ENCODE assay signal across 8 cellular contexts in the genomic region with DNA sequence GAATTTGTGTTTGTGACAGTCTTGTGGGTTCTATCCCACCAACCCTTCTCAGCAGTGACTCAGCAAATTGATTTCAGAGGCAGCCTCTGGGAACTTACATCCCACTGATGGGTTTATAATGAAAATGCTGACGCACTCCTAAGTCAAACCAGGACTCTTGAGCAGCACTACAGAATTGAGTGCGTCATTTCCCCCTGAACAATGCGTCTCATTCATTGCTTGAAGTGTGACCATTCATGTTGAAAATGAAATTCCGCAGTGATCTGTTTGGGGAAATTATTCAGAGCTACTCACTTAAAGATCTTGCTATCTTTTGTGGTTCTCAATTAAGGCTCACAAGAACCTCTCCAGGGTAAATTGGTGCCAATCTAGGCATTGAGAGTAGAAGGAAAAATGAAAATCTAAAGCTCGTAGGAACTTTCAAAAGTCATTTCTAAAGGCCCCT.
DNase-seq lines count a peak whose midpoint lies in the region; ATAC-seq and TF ChIP-seq lines count a peak whose summit lies in the region.
"Had no signal": no experiment of that assay in that cellular context is flagged by ENCODE, and none has a peak within 500 bp of the region (broad histone marks: within the 10 kb centered on the region; RNA-seq: fewer than 3 reads in every experiment).

No MANE protein-coding gene starts in this region.

- H3F3A ChIP-seq in GM23338 (replicated peaks; ENCODE audit: low read depth): no peaks in the 10 kb centered on the region
- H3F3A ChIP-seq in neural cell (ENCODE audit: insufficient read depth, low read length, poor library complexity, severe bottlenecking): no peaks in the 10 kb centered on the region

- no peak for TF ChIP-seq RAD21 in neural cell (conservative IDR thresholded peaks at IDR 0.05)

- H2AFZ ChIP-seq in GM23338 (peak overlapping the region; percentile 74; the same call in 1 of the 2 replicates), neural cell (ENCODE audit: low read depth, low read length) (no peak overlapping the region)

- H3K9me2 ChIP-seq in GM23338 (ENCODE audit: insufficient read depth) (0 out of 2 replicates have a peak, but pooled peaks cover 7% of the 10 kb centered on the region), neural cell (ENCODE audit: insufficient read depth, low read length) (no peaks in the 10 kb centered on the region)

- H3K27me3 Mint-ChIP-seq in GM23338 (ENCODE audit: insufficient read depth, low read depth, poor library complexity): no peaks in the 10 kb centered on the region
- peaks cover 11% of the 10 kb centered on the region for H3K27me3 Mint-ChIP-seq in activated T-helper 2 cell treated with anti-CD3 and anti-CD28 coated beads, Interferon-gamma antibody, Interleukin-2, Interleukin-4, amounts not matched to agents 10 μg/mL and 5 μg/mL and 100 μg/mL, durations not matched to agents 14 hours and 24 hours and 36 hours (ENCODE audit: low read depth)

- H3K27ac ChIP-seq in GM23338 (ENCODE audit: low read depth): no peak overlapping the region
- H3K27ac ChIP-seq in neural cell (ENCODE audit: low read length): no peak overlapping the region
- H3K27ac ChIP-seq: gastroesophageal sphincter had no signal

- H3K4me2 ChIP-seq in GM23338 (no peak overlapping the region), neural cell (ENCODE audit: low read length) (no peak overlapping the region)

- no peaks in the 10 kb centered on the region for H3K27me3 ChIP-seq in GM23338 (ENCODE audit: insufficient read depth)
- no peaks in the 10 kb centered on the region for H3K27me3 ChIP-seq in neural cell (ENCODE audit: insufficient read depth, low read depth, low read length)
- H3K27me3 ChIP-seq: gastroesophageal sphincter had no signal

- ATAC-seq in GM18861 (IDR thresholded peaks at IDR 0.05; ENCODE audit: unreplicated experiment) (peak; percentile 97), GM23338 (no peak)
- ATAC-seq: gastroesophageal sphincter had no signal

- intact Hi-C loops in activated T-helper 2 cell treated with anti-CD3 and anti-CD28 coated beads, Interferon-gamma antibody, Interleukin-2, Interleukin-4, amounts not matched to agents 10 μg/mL and 5 μg/mL and 100 μg/mL, durations not matched to agents 14 hours and 24 hours and 36 hours (cut with micrococcal nuclease): loop anchor here (1.0 kb wide), 2 partner anchors 310 to 473 kb away; no protein-coding TSS in a partner anchor

- H3K9me3 Mint-ChIP-seq in GM23338: no peaks in the 10 kb centered on the region
- peaks cover 3% of the 10 kb centered on the region for H3K9me3 Mint-ChIP-seq in activated T-helper 2 cell treated with anti-CD3 and anti-CD28 coated beads, Interferon-gamma antibody, Interleukin-2, Interleukin-4, amounts not matched to agents 10 μg/mL and 5 μg/mL and 100 μg/mL, durations not matched to agents 14 hours and 24 hours and 36 hours

- H3K36me3 ChIP-seq in GM23338 (ENCODE audit: insufficient read depth) (no peaks in the 10 kb centered on the region), neural cell (ENCODE audit: insufficient read depth, low read length) (no peaks in the 10 kb centered on the region)
- H3K36me3 ChIP-seq: gastroesophageal sphincter had no signal

- peak overlapping the region; percentile 22; the same call in 1 of the 2 replicates for H3K27ac Mint-ChIP-seq in GM23338
- H3K27ac Mint-ChIP-seq in activated T-helper 2 cell treated with anti-CD3 and anti-CD28 coated beads, Interferon-gamma antibody, Interleukin-2, Interleukin-4, amounts not matched to agents 10 μg/mL and 5 μg/mL and 100 μg/mL, durations not matched to agents 14 hours and 24 hours and 36 hours: no peak overlapping the region

- H3K4me3 Mint-ChIP-seq in GM23338: no peak overlapping the region
- H3K4me3 Mint-ChIP-seq in activated T-helper 2 cell treated with anti-CD3 and anti-CD28 coated beads, Interferon-gamma antibody, Interleukin-2, Interleukin-4, amounts not matched to agents 10 μg/mL and 5 μg/mL and 100 μg/mL, durations not matched to agents 14 hours and 24 hours and 36 hours (ENCODE audit: low read depth): no peak overlapping the region

- no peak for TF ChIP-seq CTCF in GM23338 (conservative IDR thresholded peaks at IDR 0.05; ENCODE audit: low read depth in 2 of 2)
- TF ChIP-seq CTCF in neural cell (IDR thresholded peaks at IDR 0.05; ENCODE audit: poor library complexity, severe bottlenecking): no peak

- peak; percentile 2 for DNase-seq in GM23338 (ENCODE audit: low spot score)
- peak; percentile 79 for DNase-seq in NCI-H2107 treated with DMSO at 0.1 percent for 48 hours (lab: John Stamatoyannopoulos, UW; ENCODE audit: unreplicated experiment)
- no peak for DNase-seq in activated T-helper 2 cell treated with anti-CD3 and anti-CD28 coated beads, Interferon-gamma antibody, Interleukin-2, Interleukin-4, amounts not matched to agents 10 μg/mL and 5 μg/mL and 100 μg/mL, durations not matched to agents 14 hours and 24 hours and 36 hours (ENCODE audit: low spot score)
- DNase-seq in AG08395 (ENCODE audit: low spot score): no peak
- no peak for DNase-seq in pons (ENCODE audit: low spot score)

- TF ChIP-seq EP300 in neural cell (conservative IDR thresholded peaks at IDR 0.05; ENCODE audit: poor library complexity, severe bottlenecking): no peak

- H3K4me1 ChIP-seq in GM23338 (ENCODE audit: insufficient read depth): no peaks in the 10 kb centered on the region
- H3K4me1 ChIP-seq: gastroesophageal sphincter had no signal

- H3K36me3 Mint-ChIP-seq in GM23338 (ENCODE audit: low read depth): no peaks in the 10 kb centered on the region
- no peaks in the 10 kb centered on the region for H3K36me3 Mint-ChIP-seq in activated T-helper 2 cell treated with anti-CD3 and anti-CD28 coated beads, Interferon-gamma antibody, Interleukin-2, Interleukin-4, amounts not matched to agents 10 μg/mL and 5 μg/mL and 100 μg/mL, durations not matched to agents 14 hours and 24 hours and 36 hours (ENCODE audit: low read depth)

- no peak overlapping the region for H3K4me3 ChIP-seq in GM23338
- H3K4me3 ChIP-seq in neural cell (ENCODE audit: low read length): no peak overlapping the region
- H3K4me3 ChIP-seq: gastroesophageal sphincter had no signal

- no peak overlapping the region for H3K9ac ChIP-seq in neural cell (ENCODE audit: low read length)

- H3K9me3 ChIP-seq in neural cell (ENCODE audit: low read length): no peaks in the 10 kb centered on the region
- H3K9me3 ChIP-seq: gastroesophageal sphincter had no signal

- H4K20me1 ChIP-seq in GM23338 (replicated peaks; ENCODE audit: insufficient read depth) (no peaks in the 10 kb centered on the region), neural cell (ENCODE audit: insufficient read depth) (no peaks in the 10 kb centered on the region)

- H3K4me1 Mint-ChIP-seq in GM23338: no peaks in the 10 kb centered on the region
- peaks cover 1% of the 10 kb centered on the region for H3K4me1 Mint-ChIP-seq in activated T-helper 2 cell treated with anti-CD3 and anti-CD28 coated beads, Interferon-gamma antibody, Interleukin-2, Interleukin-4, amounts not matched to agents 10 μg/mL and 5 μg/mL and 100 μg/mL, durations not matched to agents 14 hours and 24 hours and 36 hours (ENCODE audit: low read depth)

- H3K79me2 ChIP-seq in GM23338 (replicated peaks; ENCODE audit: insufficient read depth) (no peaks in the 10 kb centered on the region), neural cell (replicated peaks; ENCODE audit: insufficient read depth, low read length) (no peaks in the 10 kb centered on the region)

TF ChIP-seq in GM23338, 12 proteins besides CTCF, POLR2A, EP300 and RAD21 (continues in another document):
- no peak for TF ChIP-seq STAT1 (IDR thresholded peaks at IDR 0.05; ENCODE audit: unreplicated experiment)
- no peak for TF ChIP-seq ZNF331 (CRISPR knock-in tag; IDR thresholded peaks at IDR 0.05; ENCODE audit: low read depth)
- TF ChIP-seq EZH2 (IDR thresholded peaks at IDR 0.05; ENCODE audit: low read depth, unreplicated experiment): no peak
- TF ChIP-seq POLR2AphosphoS5 (IDR thresholded peaks at IDR 0.05; ENCODE audit: low read depth): no peak
- TF ChIP-seq, protein P1, sequence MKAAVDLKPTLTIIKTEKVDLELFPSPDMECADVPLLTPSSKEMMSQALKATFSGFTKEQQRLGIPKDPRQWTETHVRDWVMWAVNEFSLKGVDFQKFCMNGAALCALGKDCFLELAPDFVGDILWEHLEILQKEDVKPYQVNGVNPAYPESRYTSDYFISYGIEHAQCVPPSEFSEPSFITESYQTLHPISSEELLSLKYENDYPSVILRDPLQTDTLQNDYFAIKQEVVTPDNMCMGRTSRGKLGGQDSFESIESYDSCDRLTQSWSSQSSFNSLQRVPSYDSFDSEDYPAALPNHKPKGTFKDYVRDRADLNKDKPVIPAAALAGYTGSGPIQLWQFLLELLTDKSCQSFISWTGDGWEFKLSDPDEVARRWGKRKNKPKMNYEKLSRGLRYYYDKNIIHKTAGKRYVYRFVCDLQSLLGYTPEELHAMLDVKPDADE (IDR thresholded peaks at IDR 0.05): no peak
- TF ChIP-seq CREB1 (CRISPR knock-in tag; IDR thresholded peaks at IDR 0.05; ENCODE audit: low read depth): no peak

TF ChIP-seq in neural cell, 6 proteins besides CTCF, POLR2A, EP300 and RAD21 (continues in another document):
- TF ChIP-seq POLR2AphosphoS5 (IDR thresholded peaks at IDR 0.05) (peak; percentile 21), TAF1 (IDR thresholded peaks at IDR 0.05; ENCODE audit: low read depth) (no peak), SMC3 (conservative IDR thresholded peaks at IDR 0.05; ENCODE audit: poor library complexity) (no peak), MXI1 (conservative IDR thresholded peaks at IDR 0.05; ENCODE audit: poor library complexity, severe bottlenecking) (no peak), EZH2 (IDR thresholded peaks at IDR 0.05; ENCODE audit: borderline replicate concordance, insufficient read depth, low read length, poor library complexity, severe bottlenecking) (no peak)

Comparison
In these comparisons a context has a peak if more than half of its experiments do, and no peak if none do; other contexts are left out.
1. DNase-seq: peak in GM23338 (single experiment) and NCI-H2107 treated with DMSO at 0.1 percent for 48 hours (single experiment); none in activated T-helper 2 cell treated with anti-CD3 and anti-CD28 coated beads, Interferon-gamma antibody, Interleukin-2, Interleukin-4, amounts not matched to agents 10 μg/mL and 5 μg/mL and 100 μg/mL, durations not matched to agents 14 hours and 24 hours and 36 hours (single experiment), AG08395 (single experiment) and pons (single experiment).